Comparison of ENCODE assay signal across 4 cellular contexts in genomic region chr1:145048181-145048856, GRCh38. TPM values are rescaled to one million over a fixed set of nuclear protein-coding genes. Genes with fewer than 3 reads are reported as not detected.
"Had no signal": no experiment of that assay in that cellular context is flagged by ENCODE, and none has a peak within 500 bp of the region (broad histone marks: within the 10 kb centered on the region; RNA-seq: fewer than 3 reads in every experiment).

No MANE protein-coding gene starts in this region.

RNA-seq across cellular contexts. Expression of gene FAM72D, which starts 47.5 kb away (rescaled TPM):
- total RNA-seq: gastrocnemius medialis, left ventricle myocardium superior, mesenteric fat pad, myocyte had no signal
